14 cellular contexts compared by ENCODE assay signal in the genomic region with DNA sequence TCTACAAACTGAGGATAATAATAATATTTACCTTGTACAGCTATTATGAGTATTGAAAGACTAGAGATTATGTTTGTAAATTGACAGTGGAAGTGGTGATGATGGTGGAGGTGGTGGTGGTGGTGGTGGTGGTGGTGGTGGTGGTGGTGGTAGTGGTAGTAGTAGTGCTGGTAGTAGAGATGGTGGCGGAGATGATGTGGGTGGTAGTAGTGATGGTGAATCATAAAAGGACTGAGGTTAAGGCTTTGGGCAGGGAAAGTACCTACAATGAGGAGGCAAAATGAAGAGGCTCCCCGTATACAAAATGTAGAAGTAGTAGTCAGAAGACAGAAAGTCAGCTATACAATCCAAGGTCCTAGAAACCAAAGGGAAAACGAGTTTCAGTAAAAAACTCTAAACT.
DNase-seq lines count a peak whose midpoint lies in the region; ATAC-seq lines count a peak whose summit lies in the region.
"Had no signal": no experiment of that assay in that cellular context is flagged by ENCODE, and none has a peak within 500 bp of the region (broad histone marks: within the 10 kb centered on the region; RNA-seq: fewer than 3 reads in every experiment).

No MANE protein-coding gene starts in this region.

- peak overlapping the region in 2 of 9 donors; percentile 29 to 88 for H3K27ac Mint-ChIP-seq in naive thymus-derived CD4-positive, alpha-beta T cell
- H3K27ac Mint-ChIP-seq in stimulated activated naive B cell treated with anti-CD40 and anti-IgM and Interleukin-4, amounts not matched to agents 10 μg/mL and 1 μg/mL and 100 μg/mL, for 72 hours, result no peak overlapping the region

- POLR2A ChIA-PET in naive thymus-derived CD4-positive, alpha-beta T cell (lab: Charles Lee), result no interaction called here

- no peaks in the 10 kb centered on the region for H3K4me1 ChIP-seq in naive thymus-derived CD4-positive, alpha-beta T cell (ENCODE audit: control insufficient read depth in 2 of 2, insufficient read depth in 2 of 2, low read length in 2 of 2)
- H3K4me1 ChIP-seq: ascending aorta had no signal

- no peak overlapping the region for H3K27ac ChIP-seq in naive thymus-derived CD4-positive, alpha-beta T cell (ENCODE audit: low read depth, low read length)
- H3K27ac ChIP-seq: ascending aorta, heart left ventricle, WERI-Rb-1 had no signal

- H3K9me3 Mint-ChIP-seq in naive thymus-derived CD4-positive, alpha-beta T cell, result peaks cover 0 to 13% (median 0%) of the 10 kb centered on the region in 11 donors
- peaks cover 9 to 10% of the 10 kb centered on the region in 2 donors for H3K9me3 Mint-ChIP-seq in stimulated activated naive B cell treated with anti-CD40 and anti-IgM and Interleukin-4, amounts not matched to agents 10 μg/mL and 1 μg/mL and 100 μg/mL, for 72 hours

- intact Hi-C loops in naive thymus-derived CD4-positive, alpha-beta T cell (cut with micrococcal nuclease), result no loop called here
- intact Hi-C loops in posterior vena cava (cut with DNase I), result no loop called here

- H3K9me3 ChIP-seq in naive thymus-derived CD4-positive, alpha-beta T cell (ENCODE audit: control insufficient read depth in 2 of 3, low read length in 3 of 3), result no peaks in the 10 kb centered on the region
- H3K9me3 ChIP-seq: ascending aorta, heart left ventricle, mucosa of descending colon had no signal

- no peaks in the 10 kb centered on the region for H3K27me3 ChIP-seq in naive thymus-derived CD4-positive, alpha-beta T cell (ENCODE audit: control insufficient read depth in 2 of 2, insufficient read depth in 2 of 2, low read length in 2 of 2)
- H3K27me3 ChIP-seq: ascending aorta had no signal

- ATAC-seq in naive thymus-derived CD4-positive, alpha-beta T cell, result peak; percentile 31
- ATAC-seq in stimulated activated naive B cell treated with anti-CD40 and anti-IgM and Interleukin-4, amounts not matched to agents 10 μg/mL and 1 μg/mL and 100 μg/mL, for 72 hours (replicated peaks), result peak; percentile 74 to 90
- ATAC-seq: heart left ventricle, mucosa of descending colon, Panc1 had no signal

- no peaks in the 10 kb centered on the region for H3K36me3 ChIP-seq in naive thymus-derived CD4-positive, alpha-beta T cell (ENCODE audit: control insufficient read depth in 2 of 3, insufficient read depth in 3 of 3, low read length in 3 of 3)
- H3K36me3 ChIP-seq: ascending aorta, heart left ventricle, WERI-Rb-1 had no signal

- no peak overlapping the region for H3K4me3 ChIP-seq in naive thymus-derived CD4-positive, alpha-beta T cell (ENCODE audit: low read length)
- H3K4me3 ChIP-seq: ascending aorta, heart left ventricle, mucosa of descending colon had no signal

- peak; percentile 14 for DNase-seq in activated CD8-positive, alpha-beta memory T cell treated with anti-CD3 and anti-CD28 coated beads, Interleukin-2, amount 50 U/mL, for 24 hours (ENCODE audit: extremely low read depth)
- DNase-seq in activated CD8-positive, alpha-beta memory T cell treated with anti-CD3 and anti-CD28 coated beads, Interleukin-2, amount 50 U/mL, for 4 hours, result no peak
- DNase-seq in activated T-cell treated with anti-CD3 and anti-CD28 coated beads for 48 hours (ENCODE audit: low read depth) (peak; percentile 19), foreskin melanocyte (no peak), HK-2 (ENCODE audit: unreplicated experiment) (no peak), posterior vena cava (ENCODE audit: low spot score) (no peak)
- DNase-seq in naive thymus-derived CD4-positive, alpha-beta T cell, result peak in 1 of 9 donors; percentile 31
- no peak for DNase-seq in stimulated activated naive B cell treated with anti-CD40 and anti-IgM and Interleukin-4, amounts not matched to agents 10 μg/mL and 1 μg/mL and 100 μg/mL, for 72 hours
- DNase-seq: heart left ventricle, mucosa of descending colon, NCI-H2029 treated with DMSO at 0.1 percent for 48 hours, WERI-Rb-1 had no signal

- H3K4me1 Mint-ChIP-seq in naive thymus-derived CD4-positive, alpha-beta T cell, result peaks cover 0 to 25% (median 4%) of the 10 kb centered on the region in 7 donors
- H3K4me1 Mint-ChIP-seq in stimulated activated naive B cell treated with anti-CD40 and anti-IgM and Interleukin-4, amounts not matched to agents 10 μg/mL and 1 μg/mL and 100 μg/mL, for 72 hours, result peaks cover 4 to 11% of the 10 kb centered on the region in 2 donors

- peak overlapping the region in 1 of 10 donors; percentile 60 for H3K4me3 Mint-ChIP-seq in naive thymus-derived CD4-positive, alpha-beta T cell
- H3K4me3 Mint-ChIP-seq in stimulated activated naive B cell treated with anti-CD40 and anti-IgM and Interleukin-4, amounts not matched to agents 10 μg/mL and 1 μg/mL and 100 μg/mL, for 72 hours, result no peak overlapping the region

- CTCF ChIA-PET in naive thymus-derived CD4-positive, alpha-beta T cell (lab: Charles Lee), result no interaction called here

- peaks cover 0 to 10% (median 0%) of the 10 kb centered on the region in 5 donors for H3K27me3 Mint-ChIP-seq in naive thymus-derived CD4-positive, alpha-beta T cell
- peaks cover 0 to 6% of the 10 kb centered on the region in 2 donors for H3K27me3 Mint-ChIP-seq in stimulated activated naive B cell treated with anti-CD40 and anti-IgM and Interleukin-4, amounts not matched to agents 10 μg/mL and 1 μg/mL and 100 μg/mL, for 72 hours

- H3K36me3 Mint-ChIP-seq in naive thymus-derived CD4-positive, alpha-beta T cell, result peaks cover 0 to 14% (median 0%) of the 10 kb centered on the region in 5 donors
- peaks cover 5 to 7% of the 10 kb centered on the region in 2 donors for H3K36me3 Mint-ChIP-seq in stimulated activated naive B cell treated with anti-CD40 and anti-IgM and Interleukin-4, amounts not matched to agents 10 μg/mL and 1 μg/mL and 100 μg/mL, for 72 hours

Comparison
In these comparisons a context has a peak if more than half of its experiments do, and no peak if none do; other contexts are left out.
1. DNase-seq: peak in activated CD8-positive, alpha-beta memory T cell treated with anti-CD3 and anti-CD28 coated beads, Interleukin-2, amount 50 U/mL, for 24 hours (single experiment) and activated T-cell treated with anti-CD3 and anti-CD28 coated beads for 48 hours (single experiment); none in activated CD8-positive, alpha-beta memory T cell treated with anti-CD3 and anti-CD28 coated beads, Interleukin-2, amount 50 U/mL, for 4 hours (single experiment), stimulated activated naive B cell treated with anti-CD40 and anti-IgM and Interleukin-4, amounts not matched to agents 10 μg/mL and 1 μg/mL and 100 μg/mL, for 72 hours (single experiment), foreskin melanocyte (single experiment), HK-2 (single experiment) and posterior vena cava (single experiment).